Comparison of ENCODE assay signal across 27 cellular contexts in genomic region chr1:11422701-11423100, GRCh38. TPM values are rescaled to one million over a fixed set of nuclear protein-coding genes. Genes with fewer than 3 reads are reported as not detected.
"Had no signal": no experiment of that assay in that cellular context is flagged by ENCODE, and none has a peak within 500 bp of the region (broad histone marks: within the 10 kb centered on the region; RNA-seq: fewer than 3 reads in every experiment).

No MANE protein-coding gene starts in this region.

- H3K4me1 ChIP-seq: left lung, lower lobe of right lung, parathyroid adenoma, right atrium auricular region, right lobe of liver, tibial nerve, uterus had no signal

- H3K27ac ChIP-seq: left lung, lower lobe of right lung, neutrophil, parathyroid adenoma, right atrium auricular region, right lobe of liver, tibial nerve, uterus had no signal

- H3K36me3 ChIP-seq: left lung, lower lobe of right lung, neutrophil, right atrium auricular region, right lobe of liver, tibial nerve, uterus had no signal

- DNase-seq: hypothalamus; immature natural killer cell; kidney; left colon; left lung; lower lobe of right lung; mammary epithelial cell; mesenchymal stem cell; naive thymus-derived CD8-positive, alpha-beta T cell; occipital lobe; right lobe of liver; stimulated activated CD4-positive, alpha-beta T cell treated with anti-CD3 and anti-CD28 coated beads, Interleukin-1b, Interleukin-23, amount 100 ng/mL, for 48 hours; stimulated activated CD4-positive, alpha-beta T cell treated with anti-CD3 and anti-CD28 coated beads, Interleukin-2, amount 100 ng/mL, for 48 hours; stimulated activated CD4-positive, alpha-beta T cell treated with anti-CD3 and anti-CD28 coated beads, Interleukin-4, amount 100 ng/mL, for 4 hours; stimulated activated CD8-positive, alpha-beta memory T cell treated with anti-CD3 and anti-CD28 coated beads, Interleukin-4, amount 100 ng/mL, for 48 hours; stimulated activated naive CD4-positive, alpha-beta T cell treated with Interleukin-2 at 50 U/mL for 16 hours; stimulated activated naive CD8-positive, alpha-beta T cell treated with anti-CD3 and anti-CD28 coated beads, Interleukin-15, amount 100 ng/mL, for 72 hours; substantia nigra; uterus had no signal

- H3K9me3 ChIP-seq: left lung, lower lobe of right lung, neutrophil, right atrium auricular region, right lobe of liver, tibial nerve, uterus had no signal

- ATAC-seq: left colon; left lung; lower lobe of right lung; naive thymus-derived CD8-positive, alpha-beta T cell; right lobe of liver; stimulated activated memory B cell treated with anti-CD40 and anti-IgM and Interleukin-4, amounts not matched to agents 10 μg/mL and 1 μg/mL and 100 μg/mL, for 72 hours; stimulated activated naive CD8-positive, alpha-beta T cell treated with anti-CD3 and anti-CD28 coated beads, Interleukin-15, amount 100 ng/mL, for 72 hours had no signal

- H3K4me3 ChIP-seq: left lung, lower lobe of right lung, right atrium auricular region, right lobe of liver, smooth muscle cell, tibial nerve, uterus had no signal

- H3K27me3 ChIP-seq: neutrophil, right atrium auricular region, right lobe of liver, uterus had no signal

RNA-seq across cellular contexts. Expression of gene DISP3, which starts 56.3 kb away (rescaled TPM):
- total RNA-seq: posterior vena cava, skeletal muscle tissue, smooth muscle cell had no signal
